Comparison of ENCODE assay signal across 8 cellular contexts in genomic region chr11:73761403-73761945, GRCh38. TPM values are rescaled to one million over a fixed set of nuclear protein-coding genes. Genes with fewer than 3 reads are reported as not detected.
DNase-seq lines count a peak whose midpoint lies in the region; ATAC-seq, FAIRE-seq and TF ChIP-seq lines count a peak whose summit lies in the region.

No MANE protein-coding gene starts in this region.

- H3K27ac Mint-ChIP-seq in activated naive CD4-positive, alpha-beta T cell treated with anti-CD3 and anti-CD28 coated beads, Interleukin-2, amount 50 U/mL, for 72 hours: peak overlapping the region; percentile 91 to 94

- H3K27ac ChIP-seq in C4-2B: peak overlapping the region; percentile 86
- H3K27ac ChIP-seq in keratinocyte (ENCODE audit: control insufficient read depth, insufficient read depth, low read length): peak overlapping the region; percentile 54
- H3K27ac ChIP-seq in temporal lobe (ENCODE audit: low read depth, low read length): peak overlapping the region; percentile 91

- H3K36me3 Mint-ChIP-seq in activated naive CD4-positive, alpha-beta T cell treated with anti-CD3 and anti-CD28 coated beads, Interleukin-2, amount 50 U/mL, for 72 hours: peaks cover 11 to 12% of the 10 kb centered on the region in 2 donors

- H3K4me3 ChIP-seq in keratinocyte (ENCODE audit: control insufficient read depth in 2 of 3, extremely low read depth in 1 of 3, insufficient read depth in 2 of 3, low read depth in 1 of 3, low read length in 3 of 3): peak overlapping the region; percentile 25 to 57 (median 27)

- peak in 1 of 2 donors; percentile 7 for DNase-seq in activated naive CD4-positive, alpha-beta T cell treated with anti-CD3 and anti-CD28 coated beads, Interleukin-2, amount 50 U/mL, for 72 hours (ENCODE audit: low spot score in 2 of 2)
- DNase-seq in keratinocyte (ENCODE audit: low read depth, low spot score): no peak
- no peak for DNase-seq in amniotic stem cell (lab: John Stamatoyannopoulos, UW)
- DNase-seq in GF-D8 (lab: John Stamatoyannopoulos, UW): no peak

- ATAC-seq in HG02885 (IDR thresholded peaks at IDR 0.05; ENCODE audit: poor library complexity, unreplicated experiment) (peak; percentile 4), GM21737 (IDR thresholded peaks at IDR 0.05; ENCODE audit: unreplicated experiment) (no peak)
- no peak for ATAC-seq in activated naive CD4-positive, alpha-beta T cell treated with anti-CD3 and anti-CD28 coated beads, Interleukin-2, amount 50 U/mL, for 72 hours

- H4K20me1 ChIP-seq in keratinocyte (ENCODE audit: control insufficient read depth, extremely low read depth, insufficient read depth, low read length): no peaks in the 10 kb centered on the region

- peak overlapping the region; percentile 80 for H3K4me2 ChIP-seq in keratinocyte (ENCODE audit: control insufficient read depth, extremely low read depth, insufficient read depth, low read depth, low read length)

- FAIRE-seq in keratinocyte (lab: Jason Lieb, UNC): no peak

- peak overlapping the region; percentile 79 for H2AFZ ChIP-seq in keratinocyte (ENCODE audit: control insufficient read depth, low read length)

- H3K4me1 ChIP-seq in keratinocyte (ENCODE audit: control insufficient read depth, extremely low read depth, insufficient read depth, low read length): peaks cover 19% of the 10 kb centered on the region

- TF ChIP-seq CTCF in C4-2B (conservative IDR thresholded peaks at IDR 0.05) (no peak), keratinocyte (optimal IDR thresholded peaks at IDR 0.05 in 1 of 3, IDR thresholded peaks at IDR 0.05 in 1 of 3, conservative IDR thresholded peaks at IDR 0.05 in 1 of 3; ENCODE audit: extremely low read depth in 1 of 3, insufficient read depth in 2 of 3, low read length in 3 of 3) (no peak)

- H3K9me3 Mint-ChIP-seq in activated naive CD4-positive, alpha-beta T cell treated with anti-CD3 and anti-CD28 coated beads, Interleukin-2, amount 50 U/mL, for 72 hours: no peaks in the 10 kb centered on the region

- peak overlapping the region; percentile 79 for H3K9ac ChIP-seq in keratinocyte (ENCODE audit: control insufficient read depth, extremely low read depth, insufficient read depth, low read length)

- no peaks in the 10 kb centered on the region for H3K9me3 ChIP-seq in keratinocyte (ENCODE audit: control insufficient read depth, low read depth, low read length)

- dilution Hi-C loops in keratinocyte (cut with MboI; ENCODE audit: extremely low pct_ligation_motif_present, low sequenced_read_pairs): no loop called here

- H3K9me1 ChIP-seq in keratinocyte (ENCODE audit: control insufficient read depth, extremely low read depth, insufficient read depth, low read length): no peaks in the 10 kb centered on the region

- no peaks in the 10 kb centered on the region for H3K36me3 ChIP-seq in keratinocyte (ENCODE audit: control insufficient read depth in 2 of 2, extremely low read depth in 1 of 2, insufficient read depth in 2 of 2, low read length in 2 of 2)

- no peaks in the 10 kb centered on the region for H3K27me3 ChIP-seq in keratinocyte (ENCODE audit: control insufficient read depth, extremely low read depth, insufficient read depth, low read length)

- H3K79me2 ChIP-seq in keratinocyte (ENCODE audit: control insufficient read depth, insufficient read depth, low read length): peaks cover 43% of the 10 kb centered on the region

RNA-seq across cellular contexts. Expression of gene RAB6A, which starts 0.6 kb away (rescaled TPM):
- 10 to 100 TPM; 66.3 TPM for total RNA-seq in activated naive CD4-positive, alpha-beta T cell treated with anti-CD3 and anti-CD28 coated beads, Interleukin-2, amount 50 U/mL, for 72 hours
- polyA plus RNA-seq in keratinocyte: 99.9 to 143 TPM (median 142 TPM) in 3 replicates
- polyA plus RNA-seq in keratinocyte (2011; ENCODE audit: low read depth): 273 TPM
- polyA plus RNA-seq in keratinocyte (2011; cell fraction: cytosol; rRNA removed): 96.5 and 188 TPM in 2 replicates
- polyA plus RNA-seq in keratinocyte (2011; cell fraction: nucleus; rRNA removed): 77.1 and 97.8 TPM in 2 replicates
- 84.5 and 124 TPM in 2 replicates for polyA plus RNA-seq in keratinocyte (2012; ENCODE audit: low replicate concordance)
- 34.8 to 224 TPM (median 102 TPM) in 3 replicates for polyA minus RNA-seq in keratinocyte
- 164 TPM for polyA minus RNA-seq in keratinocyte (2011; cell fraction: cytosol; rRNA and poly(A)+ RNA removed)
- 50.1 and 104 TPM in 2 replicates for polyA minus RNA-seq in keratinocyte (2011; cell fraction: nucleus; rRNA and poly(A)+ RNA removed)
- total RNA-seq in temporal lobe: 164 TPM

RNA-seq across cellular contexts. Expression of gene MRPL48, which starts 26.2 kb away (rescaled TPM):
- total RNA-seq in activated naive CD4-positive, alpha-beta T cell treated with anti-CD3 and anti-CD28 coated beads, Interleukin-2, amount 50 U/mL, for 72 hours: 10 to 100 TPM; 24.0 to 41.9 TPM
- 46.3 to 72.2 TPM (median 53.0 TPM) in 3 replicates for polyA plus RNA-seq in keratinocyte
- polyA plus RNA-seq in keratinocyte (2011; ENCODE audit: low read depth): 18.4 TPM
- 38.9 and 55.8 TPM in 2 replicates for polyA plus RNA-seq in keratinocyte (2011; cell fraction: cytosol; rRNA removed)
- polyA plus RNA-seq in keratinocyte (2011; cell fraction: nucleus; rRNA removed): 20.2 and 21.1 TPM in 2 replicates
- 28.3 and 48.7 TPM in 2 replicates for polyA plus RNA-seq in keratinocyte (2012; ENCODE audit: low replicate concordance)
- 8.6 to 28.9 TPM (median 16.7 TPM) in 3 replicates for polyA minus RNA-seq in keratinocyte
- polyA minus RNA-seq in keratinocyte (2011; cell fraction: cytosol; rRNA and poly(A)+ RNA removed): 11.9 TPM
- polyA minus RNA-seq in keratinocyte (2011; cell fraction: nucleus; rRNA and poly(A)+ RNA removed): 11.8 and 13.7 TPM in 2 replicates
- 13.0 TPM for total RNA-seq in temporal lobe
